Comparison of ENCODE assay signal across 9 cellular contexts in genomic region chr22:36366291-36366708, GRCh38. TPM values are rescaled to one million over a fixed set of nuclear protein-coding genes. Genes with fewer than 3 reads are reported as not detected.
A peak's percentile ranks its signal among the peaks of the same experiment; 100 is the strongest.
DNase-seq lines count a peak whose midpoint lies in the region; ATAC-seq, FAIRE-seq and TF ChIP-seq lines count a peak whose summit lies in the region.
"Had no signal": no experiment of that assay in that cellular context is flagged by ENCODE, and none has a peak within 500 bp of the region (broad histone marks: within the 10 kb centered on the region; RNA-seq: fewer than 3 reads in every experiment).

No MANE protein-coding gene starts in this region.

- H3K4me1 ChIP-seq in Caco-2 (peaks cover 95% of the 10 kb centered on the region), SJSA1 (replicated peaks) (peaks cover 100% of the 10 kb centered on the region), esophagus squamous epithelium (peaks cover 92 to 100% (median 100%) of the 10 kb centered on the region in 3 donors), pancreas (peaks cover 95 to 100% (median 99%) of the 10 kb centered on the region in 3 donors)

- ATAC-seq in pancreas = no peak

- no peaks in the 10 kb centered on the region for H3K27me3 ChIP-seq in Caco-2 (replicated peaks; ENCODE audit: control insufficient read depth, insufficient read depth, low read length)
- no peaks in the 10 kb centered on the region for H3K27me3 ChIP-seq in SJSA1 (replicated peaks)
- no peaks in the 10 kb centered on the region for H3K27me3 ChIP-seq in esophagus squamous epithelium
- H3K27me3 ChIP-seq in pancreas = no peaks in the 10 kb centered on the region

- no peak for TF ChIP-seq CTCF in Caco-2 (IDR thresholded peaks at IDR 0.05; ENCODE audit: insufficient read depth in 1 of 2, low read depth in 1 of 2, low read length in 1 of 2, severe bottlenecking in 1 of 2, unreplicated experiment in 1 of 2)
- TF ChIP-seq CTCF in esophagus squamous epithelium (IDR thresholded peaks at IDR 0.05) = no peak
- TF ChIP-seq CTCF in pancreas (IDR thresholded peaks at IDR 0.05) = no peak

- no peak for TF ChIP-seq POLR2A in esophagus squamous epithelium (IDR thresholded peaks at IDR 0.05)

- no peaks in the 10 kb centered on the region for H3K9me3 Mint-ChIP-seq in Caco-2 (ENCODE audit: unreplicated experiment)

- peaks cover 71% of the 10 kb centered on the region for H3K4me1 Mint-ChIP-seq in Caco-2 (ENCODE audit: low read depth, unreplicated experiment)

- CTCF ChIA-PET in Caco-2 (lab: Charles Lee) = no interaction called here

- H3K27ac ChIP-seq in SJSA1 = peak overlapping the region; percentile 58; the same call in 1 of the 2 replicates
- peak overlapping the region; percentile 78 to 100 (median 96) for H3K27ac ChIP-seq in esophagus squamous epithelium
- H3K27ac ChIP-seq in pancreas = peak overlapping the region in 3 of 4 donors; percentile 44 to 81 (median 75)
- H3K27ac ChIP-seq: SK-N-MC had no signal

- H3K9me3 ChIP-seq in Caco-2 (no peaks in the 10 kb centered on the region), SJSA1 (replicated peaks) (no peaks in the 10 kb centered on the region), esophagus squamous epithelium (no peaks in the 10 kb centered on the region), pancreas (no peaks in the 10 kb centered on the region)

- H3K27ac Mint-ChIP-seq in Caco-2 (ENCODE audit: unreplicated experiment) = peak overlapping the region; percentile 78

- BruUV-seq in Caco-2 (replicated peaks; lab: Mats Ljungman, UMichigan) = no TSS peak

- intact Hi-C loops in Caco-2 (cut with micrococcal nuclease; ENCODE audit: unreplicated experiment) = no loop called here
- intact Hi-C loops in esophagus squamous epithelium (cut with DNase I) = no loop called here
- intact Hi-C loops in pancreas (cut with DNase I) = no loop called here

- H3K4me3 ChIP-seq in Caco-2 (ENCODE audit: low read depth, low read length) (no peak overlapping the region), SJSA1 (no peak overlapping the region), esophagus squamous epithelium (no peak overlapping the region), pancreas (no peak overlapping the region)
- H3K4me3 ChIP-seq: SK-N-MC had no signal

- H3K36me3 ChIP-seq in Caco-2 (ENCODE audit: control insufficient read depth, insufficient read depth, low read length) (no peaks in the 10 kb centered on the region; the same call in 1 of the 2 replicates), SJSA1 (peaks cover 67% of the 10 kb centered on the region), esophagus squamous epithelium (peaks cover 0 to 9% (median 0%) of the 10 kb centered on the region in 3 donors), pancreas (no peaks in the 10 kb centered on the region)

- no peak for FAIRE-seq in pancreas (lab: Jason Lieb, UNC)

- H3K27me3 Mint-ChIP-seq in Caco-2 (ENCODE audit: insufficient read depth, unreplicated experiment) = no peaks in the 10 kb centered on the region

- POLR2A ChIA-PET in Caco-2 (lab: Charles Lee) = no interaction called here

- 38 to 53% methylated on average over 8 to 10 of the region's 10 CpGs for WGBS in esophagus squamous epithelium, 2 donors
- 44 to 55% methylated on average over 10 of the region's 10 CpGs for WGBS in pancreas, 2 donors

- peaks cover 75% of the 10 kb centered on the region for H3K36me3 Mint-ChIP-seq in Caco-2 (ENCODE audit: insufficient read depth, unreplicated experiment)

- peak overlapping the region; percentile 16 for H3K4me3 Mint-ChIP-seq in Caco-2 (ENCODE audit: unreplicated experiment)

- no peak for DNase-seq in Caco-2
- no peak for DNase-seq in SJSA1 (ENCODE audit: low read depth in 1 of 2, low spot score in 2 of 2)
- no peak for DNase-seq in esophagus squamous epithelium (lab: John Stamatoyannopoulos, UW)
- DNase-seq in pancreas = no peak
- no peak for DNase-seq in SKM-1 (lab: John Stamatoyannopoulos, UW; ENCODE audit: unreplicated experiment)
- DNase-seq in foreskin melanocyte = no peak
- no peak for DNase-seq in NCI-H82 treated with DMSO at 0.1 percent for 48 hours (lab: John Stamatoyannopoulos, UW; ENCODE audit: unreplicated experiment)
- DNase-seq in NCI-H748 treated with DMSO at 0.1 percent for 48 hours (lab: John Stamatoyannopoulos, UW) = no peak

RNA-seq across cellular contexts. Expression of gene MYH9, which starts 21.5 kb away (rescaled TPM):
- 513 and 539 TPM in 2 replicates for total RNA-seq in Caco-2 (2022)
- total RNA-seq in SJSA1 (2014; rRNA removed; shearing (Covaris generic)) = 510 and 668 TPM in 2 replicates
- 100 to 1,000 TPM; 216 to 339 (median 246) TPM for total RNA-seq in esophagus squamous epithelium
- total RNA-seq in pancreas = 100 to 1,000 TPM; 259 to 554 (median 412) TPM
- polyA plus RNA-seq in pancreas = 100 to 1,000 TPM in 1 of 2 donors, 10 to 100 TPM in 1; 80.9 to 152 TPM
